Comparison of ENCODE assay signal across 8 cellular contexts in genomic region chr10:91163269-91163708, GRCh38. TPM values are rescaled to one million over a fixed set of nuclear protein-coding genes. Genes with fewer than 3 reads are reported as not detected.
A peak's percentile ranks its signal among the peaks of the same experiment; 100 is the strongest.
DNase-seq lines count a peak whose midpoint lies in the region; ATAC-seq and TF ChIP-seq lines count a peak whose summit lies in the region.

No MANE protein-coding gene starts in this region.

- H2BK5ac ChIP-seq in trophoblast cell (ENCODE audit: low read depth, low read length, poor library complexity) = no peak overlapping the region

- peak overlapping the region; percentile 17 for H3K9ac ChIP-seq in trophoblast cell (ENCODE audit: low read length)

- H4K12ac ChIP-seq in trophoblast cell (ENCODE audit: low read depth, low read length) = peak overlapping the region; percentile 12

- peak overlapping the region; percentile 91 to 96 (median 94) for H3K4me3 Mint-ChIP-seq in CD4-positive, CD25-positive, alpha-beta regulatory T cell
- peak overlapping the region; percentile 84 for H3K4me3 Mint-ChIP-seq in activated naive CD8-positive, alpha-beta T cell treated with anti-CD3 and anti-CD28 coated beads for 36 hours

- no peaks in the 10 kb centered on the region for H3K9me3 ChIP-seq in CD4-positive, CD25-positive, alpha-beta regulatory T cell (ENCODE audit: control insufficient read depth in 2 of 2, low read length in 2 of 2)
- H3K9me3 ChIP-seq in SJSA1 (replicated peaks) = no peaks in the 10 kb centered on the region; the same call in 1 of the 2 replicates
- H3K9me3 ChIP-seq in cardiac muscle cell (ENCODE audit: low read depth) = no peaks in the 10 kb centered on the region
- H3K9me3 ChIP-seq in trophoblast cell (ENCODE audit: insufficient read depth, low read depth, low read length) = no peaks in the 10 kb centered on the region
- H3K9me3 ChIP-seq in transverse colon = no peaks in the 10 kb centered on the region

- H3K23ac ChIP-seq in trophoblast cell (ENCODE audit: low read length) = no peak overlapping the region

- peak overlapping the region; percentile 14 for H2AFZ ChIP-seq in trophoblast cell (ENCODE audit: insufficient read depth, low read length, poor library complexity)

- H3K27ac ChIP-seq in CD4-positive, CD25-positive, alpha-beta regulatory T cell (ENCODE audit: insufficient read depth, low read length, poor library complexity, severe bottlenecking) = peak overlapping the region; percentile 84
- H3K27ac ChIP-seq in SJSA1 (peak overlapping the region; percentile 80), cardiac muscle cell (peak overlapping the region; percentile 38), trophoblast cell (ENCODE audit: low read depth, low read length) (peak overlapping the region; percentile 5), transverse colon (peak overlapping the region; percentile 94 to 98 (median 97))

- peaks cover 8% of the 10 kb centered on the region for H3K36me3 Mint-ChIP-seq in CD4-positive, CD25-positive, alpha-beta regulatory T cell
- peaks cover 15% of the 10 kb centered on the region for H3K36me3 Mint-ChIP-seq in activated naive CD8-positive, alpha-beta T cell treated with anti-CD3 and anti-CD28 coated beads for 36 hours

- H2AK5ac ChIP-seq in trophoblast cell (ENCODE audit: low read length) = no peak overlapping the region

- H3K4me1 Mint-ChIP-seq in CD4-positive, CD25-positive, alpha-beta regulatory T cell = peaks cover 36 to 58% (median 46%) of the 10 kb centered on the region in 4 donors
- H3K4me1 Mint-ChIP-seq in activated naive CD8-positive, alpha-beta T cell treated with anti-CD3 and anti-CD28 coated beads for 36 hours = peaks cover 39% of the 10 kb centered on the region

- peaks cover 12% of the 10 kb centered on the region for H3K4me1 ChIP-seq in CD4-positive, CD25-positive, alpha-beta regulatory T cell (ENCODE audit: control insufficient read depth, insufficient read depth, low read length, poor library complexity, severe bottlenecking)
- peaks cover 23% of the 10 kb centered on the region for H3K4me1 ChIP-seq in SJSA1 (replicated peaks)
- peaks cover 6% of the 10 kb centered on the region for H3K4me1 ChIP-seq in cardiac muscle cell (ENCODE audit: low read depth)
- H3K4me1 ChIP-seq in trophoblast cell (ENCODE audit: control insufficient read depth in 1 of 2, insufficient read depth in 2 of 2, low read length in 2 of 2) = peaks cover 7 to 10% of the 10 kb centered on the region in 2 experiments
- H3K4me1 ChIP-seq in transverse colon = peaks cover 4 to 29% (median 11%) of the 10 kb centered on the region in 4 donors

- DNase-seq in CD4-positive, CD25-positive, alpha-beta regulatory T cell = peak; percentile 77 to 87 (median 87)
- DNase-seq in GM19240 (ENCODE audit: insufficient read length, low spot score) (peak; percentile 43), SJSA1 (ENCODE audit: low read depth in 1 of 2, low spot score in 2 of 2) (peak in 1 of 2 experiments; percentile 64), cardiac muscle cell (ENCODE audit: low read depth in 1 of 2, low spot score in 1 of 2) (peak; percentile 63 to 77), trophoblast cell (peak; percentile 1 to 36), transverse colon (peak; percentile 72)
- peak; percentile 81 for DNase-seq in activated naive CD8-positive, alpha-beta T cell treated with anti-CD3 and anti-CD28 coated beads for 36 hours

- peak overlapping the region; percentile 61 for H4K91ac ChIP-seq in trophoblast cell (ENCODE audit: low read depth, low read length)

- peaks cover 0 to 10% (median 3%) of the 10 kb centered on the region in 7 donors for H3K9me3 Mint-ChIP-seq in CD4-positive, CD25-positive, alpha-beta regulatory T cell
- peaks cover 11% of the 10 kb centered on the region for H3K9me3 Mint-ChIP-seq in activated naive CD8-positive, alpha-beta T cell treated with anti-CD3 and anti-CD28 coated beads for 36 hours

- no peak for TF ChIP-seq EP300 in transverse colon (IDR thresholded peaks at IDR 0.05; ENCODE audit: low read depth)

- no peaks in the 10 kb centered on the region for H3K36me3 ChIP-seq in CD4-positive, CD25-positive, alpha-beta regulatory T cell (ENCODE audit: control insufficient read depth, insufficient read depth, low read length)
- H3K36me3 ChIP-seq in SJSA1 = peaks cover 10% of the 10 kb centered on the region
- no peaks in the 10 kb centered on the region for H3K36me3 ChIP-seq in cardiac muscle cell
- no peaks in the 10 kb centered on the region for H3K36me3 ChIP-seq in trophoblast cell (ENCODE audit: control insufficient read depth in 1 of 2, insufficient read depth in 2 of 2, low read length in 2 of 2)
- H3K36me3 ChIP-seq in transverse colon = no peaks in the 10 kb centered on the region

- peaks cover 12% of the 10 kb centered on the region for H3K27me3 Mint-ChIP-seq in CD4-positive, CD25-positive, alpha-beta regulatory T cell
- H3K27me3 Mint-ChIP-seq in activated naive CD8-positive, alpha-beta T cell treated with anti-CD3 and anti-CD28 coated beads for 36 hours = no peaks in the 10 kb centered on the region

- H3K79me1 ChIP-seq in trophoblast cell (ENCODE audit: low read length) = peaks cover 4% of the 10 kb centered on the region

- TF ChIP-seq POLR2A in transverse colon (IDR thresholded peaks at IDR 0.05) = peak; percentile 57

- whole genome bisulfite sequencing in trophoblast cell (ENCODE audit: extremely low coverage, insufficient coverage, insufficient read length) = no CpG with 5 or more reads among the region's 56 CpGs
- 0% methylated on average over 1 of the region's 56 CpGs; no CpG with 5 or more reads in 1 of the 2 donors for WGBS in transverse colon (ENCODE audit: low coverage in 1 of 2), 2 donors

- peak; percentile 66 to 69 for ATAC-seq in CD4-positive, CD25-positive, alpha-beta regulatory T cell (ENCODE audit: low read depth in 2 of 2)
- ATAC-seq in HG03442 (IDR thresholded peaks at IDR 0.05; ENCODE audit: unreplicated experiment) = peak; percentile 49

- H2BK120ac ChIP-seq in trophoblast cell (ENCODE audit: insufficient read depth, low read length, poor library complexity) = peak overlapping the region; percentile 75

- TF ChIP-seq CTCF in cardiac muscle cell (IDR thresholded peaks at IDR 0.05; ENCODE audit: low read depth, low read length) (no peak), transverse colon (IDR thresholded peaks at IDR 0.05) (no peak)

- H3K18ac ChIP-seq in trophoblast cell (ENCODE audit: low read length) = peak overlapping the region; percentile 57

- H3K4me2 ChIP-seq in trophoblast cell (ENCODE audit: low read length) = peak overlapping the region; percentile 93

- no peak overlapping the region for H3K4ac ChIP-seq in trophoblast cell (ENCODE audit: low read depth, low read length)

- in situ Hi-C loops in transverse colon (cut with MboI; ENCODE audit: low pct_ligation_motif_present in 1 of 4, low pct_unique_long_range_greater_than_20kb in 1 of 4, low sequenced_read_pairs in 3 of 4) = loop anchor here in 1 of 4 donors (10.0 kb wide), 1 partner anchor 52 kb away; no protein-coding TSS in a partner anchor

- no peaks in the 10 kb centered on the region for H3K27me3 ChIP-seq in CD4-positive, CD25-positive, alpha-beta regulatory T cell (ENCODE audit: control insufficient read depth, insufficient read depth, low read length)
- no peaks in the 10 kb centered on the region for H3K27me3 ChIP-seq in SJSA1 (replicated peaks)
- peaks cover 88% of the 10 kb centered on the region for H3K27me3 ChIP-seq in cardiac muscle cell
- H3K27me3 ChIP-seq in trophoblast cell (ENCODE audit: insufficient read depth, low read length) = peaks cover 20% of the 10 kb centered on the region
- H3K27me3 ChIP-seq in transverse colon = no peaks in the 10 kb centered on the region

- H3K14ac ChIP-seq in trophoblast cell (ENCODE audit: low read length) = peak overlapping the region; percentile 3

- no peak overlapping the region for H3K4me3 ChIP-seq in CD4-positive, CD25-positive, alpha-beta regulatory T cell (ENCODE audit: low read depth, low read length)
- H3K4me3 ChIP-seq in SJSA1 (peak overlapping the region; percentile 97), cardiac muscle cell (peak overlapping the region; percentile 81), trophoblast cell (ENCODE audit: low read depth, low read length) (peak overlapping the region; percentile 81), transverse colon (peak overlapping the region; percentile 93 to 98 (median 98))

- peak overlapping the region; percentile 63 for H2BK12ac ChIP-seq in trophoblast cell (ENCODE audit: low read length)

- no peaks in the 10 kb centered on the region for H3K79me2 ChIP-seq in trophoblast cell (ENCODE audit: control insufficient read depth, insufficient read depth, low read length, poor library complexity)

- H3K27ac Mint-ChIP-seq in CD4-positive, CD25-positive, alpha-beta regulatory T cell = peak overlapping the region; percentile 97 to 99 (median 97)
- peak overlapping the region; percentile 92 for H3K27ac Mint-ChIP-seq in activated naive CD8-positive, alpha-beta T cell treated with anti-CD3 and anti-CD28 coated beads for 36 hours

- peak overlapping the region; percentile 2 for H4K8ac ChIP-seq in trophoblast cell (ENCODE audit: low read depth, low read length)

- intact Hi-C loops in transverse colon (cut with DNase I; ENCODE audit: low total_unique reads) = loop anchor here (1.0 kb wide), 1 partner anchor 59 kb away; no protein-coding TSS in a partner anchor

RNA-seq across cellular contexts. Expression of gene PCGF5, which starts 57.2 kb away (rescaled TPM):
- 59.7 TPM for total RNA-seq in CD4-positive, CD25-positive, alpha-beta regulatory T cell
- 10 to 100 TPM; 43.5 to 60.3 (median 49.1) TPM for polyA plus RNA-seq in CD4-positive, CD25-positive, alpha-beta regulatory T cell
- total RNA-seq in SJSA1 (2014; rRNA removed; shearing (Covaris generic)) = 16.7 and 32.1 TPM in 2 replicates
- 10 to 100 TPM; 41.2 to 44.1 TPM for total RNA-seq in activated naive CD8-positive, alpha-beta T cell treated with anti-CD3 and anti-CD28 coated beads for 36 hours
- total RNA-seq in cardiac muscle cell (13.8 and 19.8 TPM in 2 replicates), transverse colon (10 to 100 TPM; 26.3 to 94.1 (median 57.0) TPM)
- polyA plus RNA-seq in cardiac muscle cell = 16.4 and 39.3 TPM in 2 replicates
- polyA plus RNA-seq in trophoblast cell (2013) = 6.8 and 7.2 TPM in 2 replicates

Comparison
In these comparisons a context has a peak if more than half of its experiments do, and no peak if none do; other contexts are left out.
1. H3K27ac ChIP-seq: peak in every context shown above with its lines; median percentile 97 in transverse colon; 84 in CD4-positive, CD25-positive, alpha-beta regulatory T cell; 80 in SJSA1; 38 in cardiac muscle cell; 5 in trophoblast cell.